Comparison of ENCODE assay signal across 8 cellular contexts in genomic region chrX:139831689-139832456, GRCh38.
DNase-seq lines count a peak whose midpoint lies in the region; ATAC-seq, FAIRE-seq and TF ChIP-seq lines count a peak whose summit lies in the region.

No MANE protein-coding gene starts in this region.

- DNase-seq in EH (ENCODE audit: low read depth), result peak; percentile 81
- peak; percentile 8 for DNase-seq in HTR-8/SVneo (ENCODE audit: insufficient read length, low spot score)
- peak; percentile 53 for DNase-seq in astrocyte of the hippocampus (ENCODE audit: low read depth, low spot score)
- no peak for DNase-seq in natural killer cell
- no peak for DNase-seq in stimulated activated CD4-positive, alpha-beta T cell treated with anti-CD3 and anti-CD28 coated beads, Interleukin-4, amount 100 ng/mL, for 24 hours
- DNase-seq in stimulated activated CD4-positive, alpha-beta T cell treated with anti-CD3 and anti-CD28 coated beads, Interleukin-2, amount 100 ng/mL, for 24 hours, result no peak
- no peak for DNase-seq in activated T-cell treated with anti-CD3 and anti-CD28 coated beads, Interleukin-2, amount 50 U/mL, for 1 hour

- FAIRE-seq in HTR-8/SVneo (lab: Jason Lieb, UNC), result no peak

- ATAC-seq in GM21528 (IDR thresholded peaks at IDR 0.05; ENCODE audit: low FRiP score, unreplicated experiment), result peak; percentile 91
- peak in 1 of 3 donors; percentile 34 for ATAC-seq in natural killer cell

- peak overlapping the region; percentile 36 to 85 for H3K27ac Mint-ChIP-seq in natural killer cell

- peaks cover 19 to 21% of the 10 kb centered on the region in 2 donors for H3K4me1 Mint-ChIP-seq in natural killer cell

- TF ChIP-seq CTCF in natural killer cell (IDR thresholded peaks at IDR 0.05), result no peak

- H3K9me3 Mint-ChIP-seq in natural killer cell, result no peaks in the 10 kb centered on the region

- intact Hi-C loops in natural killer cell (cut with micrococcal nuclease), result no loop called here

- H3K36me3 Mint-ChIP-seq in natural killer cell, result no peaks in the 10 kb centered on the region

- H3K27me3 Mint-ChIP-seq in natural killer cell (ENCODE audit: low read depth in 2 of 2), result no peaks in the 10 kb centered on the region

- H3K4me3 Mint-ChIP-seq in natural killer cell, result peak overlapping the region; percentile 11

Comparison
In these comparisons a context has a peak if more than half of its experiments do, and no peak if none do; other contexts are left out.
1. DNase-seq: peak in EH (single experiment), HTR-8/SVneo (single experiment) and astrocyte of the hippocampus (single experiment); none in natural killer cell (single experiment), stimulated activated CD4-positive, alpha-beta T cell treated with anti-CD3 and anti-CD28 coated beads, Interleukin-4, amount 100 ng/mL, for 24 hours (single experiment), stimulated activated CD4-positive, alpha-beta T cell treated with anti-CD3 and anti-CD28 coated beads, Interleukin-2, amount 100 ng/mL, for 24 hours (0 of 2) and activated T-cell treated with anti-CD3 and anti-CD28 coated beads, Interleukin-2, amount 50 U/mL, for 1 hour (single experiment).